ENCODE assay signal across 9 cellular contexts in the genomic region with DNA sequence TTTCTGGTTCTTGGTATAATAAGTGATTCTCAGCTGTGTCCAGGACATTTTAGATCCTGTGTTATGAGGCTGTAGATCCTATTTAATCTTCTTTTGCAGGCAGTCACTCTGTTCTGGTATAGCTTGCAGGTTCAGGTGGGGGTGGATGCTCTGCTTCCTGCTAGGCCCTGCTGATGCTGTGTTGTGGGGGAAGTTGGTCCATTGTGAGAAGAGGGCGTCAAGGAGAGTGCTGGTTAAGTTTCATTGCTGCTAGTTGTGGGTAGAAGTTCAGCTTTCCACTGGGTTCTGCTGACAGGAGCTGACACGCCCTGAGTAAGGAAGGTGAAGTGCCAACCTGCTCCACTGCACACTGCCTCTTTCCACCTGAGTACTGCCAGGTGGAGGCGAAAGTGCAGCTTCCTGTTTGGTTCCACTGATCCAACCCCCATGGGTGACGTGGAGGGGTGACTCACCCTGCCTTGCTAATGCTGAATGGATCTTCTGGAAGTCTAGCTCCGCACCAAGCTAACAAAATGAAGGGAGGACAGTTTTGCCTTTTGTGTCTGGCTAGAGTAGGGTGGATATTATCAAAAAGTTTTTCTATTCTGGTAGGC. TPM values are rescaled to one million over a fixed set of nuclear protein-coding genes. Genes with fewer than 3 reads are reported as not detected.
DNase-seq lines count a peak whose midpoint lies in the region; ATAC-seq, FAIRE-seq and TF ChIP-seq lines count a peak whose summit lies in the region.
"Had no signal": no experiment of that assay in that cellular context is flagged by ENCODE, and none has a peak within 500 bp of the region (broad histone marks: within the 10 kb centered on the region; RNA-seq: fewer than 3 reads in every experiment).

No MANE protein-coding gene starts in this region.

- in situ Hi-C loops in ACHN (cut with HindIII; ENCODE audit: low pct_ligation_motif_present, low pct_unique_long_range_greater_than_20kb, low sequenced_read_pairs), result no loop called here

- H3K27ac Mint-ChIP-seq in Calu3 (ENCODE audit: unreplicated experiment), result no peak overlapping the region

- H3K4me3 ChIP-seq in esophagus (ENCODE audit: low read depth in 1 of 2, low read length in 2 of 2), result no peak overlapping the region

- TF ChIP-seq CTCF in Calu3 (IDR thresholded peaks at IDR 0.05; ENCODE audit: unreplicated experiment), result no peak

- H3K27me3 ChIP-seq in esophagus (ENCODE audit: control insufficient read depth in 1 of 2, insufficient read depth in 2 of 2, low read length in 2 of 2), result no peaks in the 10 kb centered on the region

- H3K9me3 Mint-ChIP-seq in Calu3 (ENCODE audit: low read depth, unreplicated experiment), result no peaks in the 10 kb centered on the region

- no peak overlapping the region for H3K4me3 Mint-ChIP-seq in Calu3 (ENCODE audit: low read depth, unreplicated experiment)

- CTCF ChIA-PET in Calu3 (lab: Charles Lee), result no interaction called here

- FAIRE-seq in HTR-8/SVneo (lab: Jason Lieb, UNC), result no peak

- H3K9me3 ChIP-seq in esophagus (ENCODE audit: control insufficient read depth in 2 of 2, insufficient read depth in 1 of 2, low read depth in 1 of 2, low read length in 1 of 2), result no peaks in the 10 kb centered on the region

- peak; percentile 82 for ATAC-seq in HG02870 (IDR thresholded peaks at IDR 0.05; ENCODE audit: unreplicated experiment)

- H3K4me1 ChIP-seq in esophagus (ENCODE audit: control insufficient read depth in 2 of 2, insufficient read depth in 2 of 2, low read length in 1 of 2), result no peaks in the 10 kb centered on the region

- 51 to 55% methylated on average over 5 of the region's 5 CpGs for WGBS in esophagus, 2 donors

- no peaks in the 10 kb centered on the region for H3K4me1 Mint-ChIP-seq in Calu3 (ENCODE audit: low read depth, unreplicated experiment)

- intact Hi-C loops in Calu3 (cut with micrococcal nuclease; ENCODE audit: unreplicated experiment), result no loop called here

- DNase-seq in Calu3 (peak; percentile 12), ACHN (no peak), GOT3 (lab: John Stamatoyannopoulos, UW) (no peak), HTR-8/SVneo (ENCODE audit: insufficient read length, low spot score) (no peak)
- DNase-seq in activated CD4-positive, alpha-beta T cell treated with anti-CD3 and anti-CD28 coated beads for 1 hour, result peak; percentile 66
- DNase-seq in stimulated activated naive CD4-positive, alpha-beta T cell treated with Interleukin-2 at 50 U/mL for 16 hours (lab: John Stamatoyannopoulos, UW), result peak; percentile 35

- no peaks in the 10 kb centered on the region for H3K36me3 Mint-ChIP-seq in Calu3 (ENCODE audit: insufficient read depth, unreplicated experiment)

- H3K36me3 ChIP-seq in esophagus (ENCODE audit: control insufficient read depth in 2 of 2, insufficient read depth in 2 of 2, low read length in 1 of 2), result peaks cover 0 to 8% of the 10 kb centered on the region in 2 donors

- no peaks in the 10 kb centered on the region for H3K27me3 Mint-ChIP-seq in Calu3 (ENCODE audit: unreplicated experiment)

- no TSS peak for BruUV-seq in Calu3 (replicated peaks; lab: Mats Ljungman, UMichigan)

- peak overlapping the region; percentile 83 to 86 for H3K27ac ChIP-seq in esophagus (ENCODE audit: low read depth in 2 of 2, low read length in 1 of 2)
- H3K27ac ChIP-seq: VCaP had no signal

RNA-seq across cellular contexts. Expression of gene NMRK1, which starts 16.3 kb away (rescaled TPM):
- total RNA-seq in Calu3 (2022), result 12.4 and 12.9 TPM in 2 replicates
- 100 to 1,000 TPM in 1 of 2 donors, 10 to 100 TPM in 1; 39.2 to 127 TPM for polyA plus RNA-seq in esophagus

RNA-seq across cellular contexts. Expression of gene OSTF1, which starts 16.7 kb away (rescaled TPM):
- total RNA-seq in Calu3 (2022), result 27.0 and 29.7 TPM in 2 replicates
- 100 to 1,000 TPM in 1 of 2 donors, 10 to 100 TPM in 1; 99.6 to 127 TPM for polyA plus RNA-seq in esophagus

RNA-seq across cellular contexts. Expression of gene CARNMT1, which starts 43.5 kb away (rescaled TPM):
- 15.5 and 20.3 TPM in 2 replicates for total RNA-seq in Calu3 (2022)
- polyA plus RNA-seq in esophagus, result 1 to 10 TPM; 5.4 to 5.8 TPM

Comparison
In these comparisons a context has a peak if more than half of its experiments do, and no peak if none do; other contexts are left out.
1. DNase-seq: peak in Calu3 (single experiment), activated CD4-positive, alpha-beta T cell treated with anti-CD3 and anti-CD28 coated beads for 1 hour (single experiment) and stimulated activated naive CD4-positive, alpha-beta T cell treated with Interleukin-2 at 50 U/mL for 16 hours (single experiment); none in ACHN (single experiment), GOT3 (single experiment) and HTR-8/SVneo (single experiment).